1 cellular context compared by ENCODE assay signal in the genomic region with DNA sequence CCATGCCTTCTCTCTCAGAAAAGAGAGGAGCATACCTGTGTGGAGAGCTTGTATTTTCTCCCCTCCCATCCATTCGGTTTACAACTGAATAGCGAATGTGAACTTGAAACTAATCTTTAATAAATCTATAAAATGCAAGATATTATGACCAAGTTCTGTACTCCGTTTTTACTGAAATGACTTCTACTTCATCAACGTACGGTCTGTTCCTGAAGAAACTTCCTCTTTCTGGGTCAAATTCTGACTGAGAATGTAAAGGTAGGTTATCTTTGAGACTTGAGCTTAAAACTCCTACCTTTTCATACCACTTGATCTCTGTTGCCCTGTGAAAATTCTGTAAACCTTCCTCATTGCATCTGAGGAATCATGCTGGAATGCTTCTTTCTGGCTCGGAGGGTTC.
TF ChIP-seq lines count a peak whose summit lies in the region.

No MANE protein-coding gene starts in this region.

TF ChIP-seq in GM12878, 131 proteins besides CTCF, POLR2A, EP300 and RAD21 (continued from another document and continues in another):
- TF ChIP-seq NKRF (conservative IDR thresholded peaks at IDR 0.05), result no peak
- no peak for TF ChIP-seq ATF7 (IDR thresholded peaks at IDR 0.05; ENCODE audit: low read depth)
- TF ChIP-seq ZNF24 (IDR thresholded peaks at IDR 0.05), result no peak
- TF ChIP-seq, protein P1, sequence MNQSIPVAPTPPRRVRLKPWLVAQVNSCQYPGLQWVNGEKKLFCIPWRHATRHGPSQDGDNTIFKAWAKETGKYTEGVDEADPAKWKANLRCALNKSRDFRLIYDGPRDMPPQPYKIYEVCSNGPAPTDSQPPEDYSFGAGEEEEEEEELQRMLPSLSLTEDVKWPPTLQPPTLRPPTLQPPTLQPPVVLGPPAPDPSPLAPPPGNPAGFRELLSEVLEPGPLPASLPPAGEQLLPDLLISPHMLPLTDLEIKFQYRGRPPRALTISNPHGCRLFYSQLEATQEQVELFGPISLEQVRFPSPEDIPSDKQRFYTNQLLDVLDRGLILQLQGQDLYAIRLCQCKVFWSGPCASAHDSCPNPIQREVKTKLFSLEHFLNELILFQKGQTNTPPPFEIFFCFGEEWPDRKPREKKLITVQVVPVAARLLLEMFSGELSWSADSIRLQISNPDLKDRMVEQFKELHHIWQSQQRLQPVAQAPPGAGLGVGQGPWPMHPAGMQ (IDR thresholded peaks at IDR 0.05; ENCODE audit: borderline replicate concordance), result no peak
- TF ChIP-seq FOS (IDR thresholded peaks at IDR 0.05; ENCODE audit: borderline replicate concordance, extremely low read depth, insufficient read length), result no peak
- TF ChIP-seq ZBTB11 (CRISPR knock-in tag; IDR thresholded peaks at IDR 0.05), result no peak
- no peak for TF ChIP-seq SMARCA5 (IDR thresholded peaks at IDR 0.05)
- no peak for TF ChIP-seq MEF2B (IDR thresholded peaks at IDR 0.05; ENCODE audit: partially characterized antibody, poor library complexity, severe bottlenecking)
- TF ChIP-seq PKNOX1 (IDR thresholded peaks at IDR 0.05), result no peak
- no peak for TF ChIP-seq STAT1 (conservative IDR thresholded peaks at IDR 0.05)
- no peak for TF ChIP-seq ZNF384 (IDR thresholded peaks at IDR 0.05; ENCODE audit: borderline replicate concordance, low read depth, low read length)
- TF ChIP-seq CEBPZ (IDR thresholded peaks at IDR 0.05; ENCODE audit: low read depth, low read length), result no peak
- TF ChIP-seq BHLHE40 (IDR thresholded peaks at IDR 0.05; ENCODE audit: borderline replicate concordance in 1 of 2, low read depth in 2 of 2, low read length in 1 of 2), result no peak
- TF ChIP-seq ZNF217 (IDR thresholded peaks at IDR 0.05), result no peak
- no peak for TF ChIP-seq NFYA (IDR thresholded peaks at IDR 0.05; ENCODE audit: borderline replicate concordance, low read depth, low read length)
- TF ChIP-seq NR2C2 (IDR thresholded peaks at IDR 0.05; ENCODE audit: borderline replicate concordance, control insufficient read depth, insufficient read length, low read depth), result no peak
- TF ChIP-seq EED (IDR thresholded peaks at IDR 0.05; ENCODE audit: low read depth), result 0 out of 2 replicates have a peak, but pooled peaks have one; percentile 35
- no peak for TF ChIP-seq DPF2 (IDR thresholded peaks at IDR 0.05)
- no peak for TF ChIP-seq TCF12 (IDR thresholded peaks at IDR 0.05; ENCODE audit: low read depth, low read length)
- TF ChIP-seq SKIL (IDR thresholded peaks at IDR 0.05; ENCODE audit: low read depth, poor library complexity, severe bottlenecking), result no peak
- no peak for TF ChIP-seq NBN (IDR thresholded peaks at IDR 0.05)
- TF ChIP-seq SMAD1 (IDR thresholded peaks at IDR 0.05; ENCODE audit: low read depth, partially characterized antibody), result no peak
- TF ChIP-seq PML (IDR thresholded peaks at IDR 0.05; ENCODE audit: low read length), result no peak
- TF ChIP-seq GATAD2B (conservative IDR thresholded peaks at IDR 0.05; ENCODE audit: low read depth), result no peak
- no peak for TF ChIP-seq CUX1 (IDR thresholded peaks at IDR 0.05; ENCODE audit: insufficient replicate concordance, low read depth, low read length)
- TF ChIP-seq SMC3 (IDR thresholded peaks at IDR 0.05; ENCODE audit: borderline replicate concordance, low read length), result no peak
- TF ChIP-seq, protein P2, sequence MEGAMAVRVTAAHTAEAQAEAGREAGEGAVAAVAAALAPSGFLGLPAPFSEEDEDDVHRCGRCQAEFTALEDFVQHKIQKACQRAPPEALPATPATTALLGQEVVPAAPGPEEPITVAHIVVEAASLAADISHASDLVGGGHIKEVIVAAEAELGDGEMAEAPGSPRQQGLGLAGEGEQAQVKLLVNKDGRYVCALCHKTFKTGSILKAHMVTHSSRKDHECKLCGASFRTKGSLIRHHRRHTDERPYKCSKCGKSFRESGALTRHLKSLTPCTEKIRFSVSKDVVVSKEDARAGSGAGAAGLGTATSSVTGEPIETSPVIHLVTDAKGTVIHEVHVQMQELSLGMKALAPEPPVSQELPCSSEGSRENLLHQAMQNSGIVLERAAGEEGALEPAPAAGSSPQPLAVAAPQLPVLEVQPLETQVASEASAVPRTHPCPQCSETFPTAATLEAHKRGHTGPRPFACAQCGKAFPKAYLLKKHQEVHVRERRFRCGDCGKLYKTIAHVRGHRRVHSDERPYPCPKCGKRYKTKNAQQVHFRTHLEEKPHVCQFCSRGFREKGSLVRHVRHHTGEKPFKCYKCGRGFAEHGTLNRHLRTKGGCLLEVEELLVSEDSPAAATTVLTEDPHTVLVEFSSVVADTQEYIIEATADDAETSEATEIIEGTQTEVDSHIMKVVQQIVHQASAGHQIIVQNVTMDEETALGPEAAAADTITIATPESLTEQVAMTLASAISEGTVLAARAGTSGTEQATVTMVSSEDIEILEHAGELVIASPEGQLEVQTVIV (IDR thresholded peaks at IDR 0.05; ENCODE audit: borderline replicate concordance, partially characterized antibody), result no peak
- no peak for TF ChIP-seq NFXL1 (IDR thresholded peaks at IDR 0.05; ENCODE audit: borderline replicate concordance)
- TF ChIP-seq NFIC (IDR thresholded peaks at IDR 0.05; ENCODE audit: low read depth, low read length), result peak; percentile 72; the same call in 1 of the 2 replicates
- TF ChIP-seq POLR2AphosphoS5 (IDR thresholded peaks at IDR 0.05; ENCODE audit: low read length), result no peak
